ENCODE assay signal across 10 cellular contexts in genomic region chr7:139830292-139830691, GRCh38. TPM values are rescaled to one million over a fixed set of nuclear protein-coding genes. Genes with fewer than 3 reads are reported as not detected.
DNase-seq lines count a peak whose midpoint lies in the region; ATAC-seq and TF ChIP-seq lines count a peak whose summit lies in the region.
"Had no signal": no experiment of that assay in that cellular context is flagged by ENCODE, and none has a peak within 500 bp of the region (broad histone marks: within the 10 kb centered on the region; RNA-seq: fewer than 3 reads in every experiment).

No MANE protein-coding gene starts in this region.

- H3K4me3 Mint-ChIP-seq in IgD-negative memory B cell: peak overlapping the region; percentile 75 to 93 (median 86)

- intact Hi-C loops in psoas muscle (cut with DNase I): no loop called here

- no peak for ATAC-seq in psoas muscle

- H3K27me3 ChIP-seq in psoas muscle (ENCODE audit: insufficient read depth in 3 of 3, low read length in 2 of 3): no peaks in the 10 kb centered on the region

- H3K36me3 Mint-ChIP-seq in IgD-negative memory B cell: peaks cover 4% of the 10 kb centered on the region

- H3K9me3 ChIP-seq in psoas muscle: no peaks in the 10 kb centered on the region

- H3K27ac Mint-ChIP-seq in IgD-negative memory B cell: peak overlapping the region; percentile 33 to 90 (median 36)

- peak overlapping the region; percentile 41 for H3K4me3 ChIP-seq in psoas muscle

- H3K27me3 Mint-ChIP-seq in IgD-negative memory B cell: peaks cover 4% of the 10 kb centered on the region

- H3K27ac ChIP-seq in psoas muscle: no peak overlapping the region

- peaks cover 33 to 37% (median 34%) of the 10 kb centered on the region in 3 donors for H3K4me1 Mint-ChIP-seq in IgD-negative memory B cell

- peaks cover 5 to 19% (median 16%) of the 10 kb centered on the region in 3 donors for H3K9me3 Mint-ChIP-seq in IgD-negative memory B cell

- TF ChIP-seq CTCF in psoas muscle (IDR thresholded peaks at IDR 0.05) (no peak), GM10266 (IDR thresholded peaks at IDR 0.05; ENCODE audit: control insufficient read depth, insufficient read depth, low read depth, missing control alignments) (no peak)

- in situ Hi-C loops in Caki2 (cut with HindIII; ENCODE audit: low pct_unique_long_range_greater_than_20kb, low sequenced_read_pairs): no loop called here

- no peaks in the 10 kb centered on the region for H3K4me1 ChIP-seq in psoas muscle

- DNase-seq in Caki2 (ENCODE audit: low read depth): peak; percentile 6
- no peak for DNase-seq in erythroblast (lab: John Stamatoyannopoulos, UW)
- no peak for DNase-seq in psoas muscle
- no peak for DNase-seq in SHP77 (lab: John Stamatoyannopoulos, UW)
- DNase-seq in GM10266 (ENCODE audit: extremely low spot score): no peak
- DNase-seq in NCI-H2081 (lab: John Stamatoyannopoulos, UW): no peak
- DNase-seq: activated naive CD4-positive, alpha-beta T cell; head of caudate nucleus; NCI-H2029 treated with DMSO at 0.1 percent for 48 hours had no signal

- WGBS in psoas muscle, 3 donors: 71 to 84% (median 76%) methylated on average over 4 of the region's 4 CpGs

- peak; percentile 17 for TF ChIP-seq POLR2A in erythroblast (IDR thresholded peaks at IDR 0.05; ENCODE audit: low read length)

- no peaks in the 10 kb centered on the region for H3K36me3 ChIP-seq in psoas muscle (ENCODE audit: insufficient read depth in 1 of 2, low read depth in 1 of 2)

RNA-seq across cellular contexts. Expression of gene TBXAS1, which starts 1.2 kb away (rescaled TPM):
- 48.6 and 77.6 TPM in 2 replicates for total RNA-seq in Caki2 (2014; rRNA removed; shearing (Covaris generic); ENCODE audit: low replicate concordance)
- 16.7 TPM for polyA plus RNA-seq in IgD-negative memory B cell
- 1 to 10 TPM; 2.0 to 2.9 (median 2.7) TPM for total RNA-seq in psoas muscle
- polyA plus RNA-seq in psoas muscle: 1 to 10 TPM in 2 of 3 donors, under 1 TPM in 1; 0.90 to 1.7 (median 1.1) TPM

RNA-seq across cellular contexts. Expression of gene HIPK2, which starts 52.5 kb away (rescaled TPM):
- total RNA-seq in Caki2 (2014; rRNA removed; shearing (Covaris generic); ENCODE audit: low replicate concordance): 19.4 and 24.4 TPM in 2 replicates
- polyA plus RNA-seq in IgD-negative memory B cell: 5.5 TPM
- total RNA-seq in psoas muscle: 100 to 1,000 TPM in 2 of 4 donors, 10 to 100 TPM in 2; 74.7 to 166 (median 99.6) TPM
- polyA plus RNA-seq in psoas muscle: 10 to 100 TPM; 18.1 to 78.5 (median 26.0) TPM

Comparison
In these comparisons a context has a peak if more than half of its experiments do, and no peak if none do; other contexts are left out.
1. RNA of gene TBXAS1, which starts 1.2 kb away (total RNA-seq): 48.6 to 77.6 TPM in Caki2; 2.0 to 2.9 TPM in psoas muscle; every median in the first group is over 10 times any median in the second.